In the genomic region with DNA sequence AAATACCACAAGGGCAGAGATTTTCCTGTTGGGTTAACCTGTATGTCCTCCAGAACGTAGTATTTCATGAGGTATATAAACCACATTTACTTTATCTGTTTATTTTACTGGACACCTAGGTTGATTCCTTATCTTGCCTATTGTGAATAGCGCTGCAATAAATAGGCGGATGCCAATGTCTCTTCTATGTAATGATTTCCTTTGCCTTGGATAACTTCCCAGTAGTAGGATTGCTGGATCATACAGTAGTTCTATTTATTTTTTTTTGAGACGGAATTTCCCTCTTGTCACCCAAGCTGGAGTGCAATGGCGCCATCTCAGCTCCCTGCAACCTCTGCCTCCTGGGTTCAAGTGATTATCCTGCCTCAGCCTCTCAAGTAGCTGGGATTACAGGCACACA, we compare ENCODE assay signal across 35 cellular contexts. TPM values are rescaled to one million over a fixed set of nuclear protein-coding genes. Genes with fewer than 3 reads are reported as not detected.
DNase-seq lines count a peak whose midpoint lies in the region; ATAC-seq, FAIRE-seq and TF ChIP-seq lines count a peak whose summit lies in the region.
"Had no signal": no experiment of that assay in that cellular context is flagged by ENCODE, and none has a peak within 500 bp of the region (broad histone marks: within the 10 kb centered on the region; RNA-seq: fewer than 3 reads in every experiment).

No MANE protein-coding gene starts in this region.

- H3K36me3 ChIP-seq in breast epithelium, result no peaks in the 10 kb centered on the region
- H3K36me3 ChIP-seq: adrenal gland, brain microvascular endothelial cell, lower lobe of right lung, suprapubic skin, upper lobe of left lung had no signal

- H3K4me1 ChIP-seq in breast epithelium, result no peaks in the 10 kb centered on the region
- H3K4me1 ChIP-seq: adrenal gland, lower lobe of right lung, suprapubic skin, upper lobe of left lung had no signal

- FAIRE-seq in D721Med (lab: Jason Lieb, UNC), result no peak
- FAIRE-seq: A204.1, GM18507, kidney had no signal

- no peak for TF ChIP-seq CTCF in MCF 10A (IDR thresholded peaks at IDR 0.05; ENCODE audit: unreplicated experiment)
- no peak for TF ChIP-seq CTCF in breast epithelium (IDR thresholded peaks at IDR 0.05)
- TF ChIP-seq CTCF in cardiac fibroblast (IDR thresholded peaks at IDR 0.05; ENCODE audit: low read depth, low read length), result no peak
- TF ChIP-seq CTCF in D721Med (IDR thresholded peaks at IDR 0.05; ENCODE audit: insufficient read depth, missing control alignments), result no peak

- H3K36me3 Mint-ChIP-seq in MCF 10A (ENCODE audit: insufficient read depth, unreplicated experiment), result peaks cover 12% of the 10 kb centered on the region
- H3K36me3 Mint-ChIP-seq: IgD-negative memory B cell had no signal

- no peaks in the 10 kb centered on the region for H3K27me3 ChIP-seq in breast epithelium
- H3K27me3 ChIP-seq: adrenal gland, brain microvascular endothelial cell, suprapubic skin, upper lobe of left lung had no signal

- H3K27ac ChIP-seq in breast epithelium, result no peak overlapping the region
- H3K27ac ChIP-seq: adrenal gland, brain microvascular endothelial cell, lower lobe of right lung, suprapubic skin had no signal

- H3K4me3 ChIP-seq in breast epithelium (no peak overlapping the region), cardiac fibroblast (replicated peaks in 1 of 2; ENCODE audit: low read depth in 2 of 2, low read length in 2 of 2) (no peak overlapping the region)
- H3K4me3 ChIP-seq: adrenal gland, lower lobe of right lung, skin epidermis, suprapubic skin, upper lobe of left lung had no signal

- intact Hi-C loops in MCF 10A (cut with micrococcal nuclease) (loop anchor here (5.0 kb wide), 1 partner anchor 37 kb away; no protein-coding TSS in a partner anchor), breast epithelium (cut with DNase I; ENCODE audit: low total_unique reads) (no loop called here)

- no peak for TF ChIP-seq POLR2A in breast epithelium (IDR thresholded peaks at IDR 0.05)

- no TSS peak for BruUV-seq in MCF 10A (replicated peaks; lab: Mats Ljungman, UMichigan)

- CTCF ChIA-PET in MCF 10A (lab: Yijun Ruan, JAX), result interaction anchor here (0.8 to 3.2 kb wide), 4 partner anchors 19 to 49 kb away, joined by 3 to 16 read pairs (median 4); no protein-coding TSS in a partner anchor

- ATAC-seq in left lobe of liver, result peak; percentile 79

- H3K4me1 Mint-ChIP-seq in MCF 10A (ENCODE audit: insufficient read depth, unreplicated experiment), result peaks cover 26% of the 10 kb centered on the region
- H3K4me1 Mint-ChIP-seq: activated CD4-positive, alpha-beta memory T cell treated with anti-CD3 and anti-CD28 coated beads, Interleukin-2, amount 10 ng/mL, durations not matched to agents 7 days and 5 days; CD8-positive, alpha-beta memory T cell; IgD-negative memory B cell; nephron had no signal

- peak; percentile 34 for DNase-seq in MCF 10A (ENCODE audit: unreplicated experiment)
- no peak for DNase-seq in breast epithelium (ENCODE audit: low spot score in 2 of 2)
- peak; percentile 53 to 57 for DNase-seq in cardiac fibroblast (ENCODE audit: low read depth in 2 of 2)
- no peak for DNase-seq in left lobe of liver (ENCODE audit: low spot score)
- no peak for DNase-seq in D721Med (ENCODE audit: insufficient read length, low spot score)
- DNase-seq in CD1c-positive myeloid dendritic cell (ENCODE audit: extremely low spot score), result no peak
- DNase-seq in central memory CD4-positive, alpha-beta T cell, result no peak
- no peak for DNase-seq in NCI-H748 (lab: John Stamatoyannopoulos, UW; ENCODE audit: unreplicated experiment)
- DNase-seq: activated CD4-positive, alpha-beta memory T cell treated with anti-CD3 and anti-CD28 coated beads, Interleukin-2, amount 10 ng/mL, durations not matched to agents 7 days and 5 days; activated CD8-positive, alpha-beta memory T cell treated with anti-CD3 and anti-CD28 coated beads, Interleukin-2, amount 50 U/mL, for 4 hours; activated naive CD4-positive, alpha-beta T cell treated with anti-CD3 and anti-CD28 coated beads for 36 hours; CD8-positive, alpha-beta memory T cell; DMS 273 treated with DMSO at 0.1 percent for 48 hours; glutamatergic neuron; GOT3; kidney; lower lobe of right lung; NCI-H1092; NCI-H1694 treated with DMSO at 0.1 percent for 48 hours; NCI-H510A treated with DMSO at 0.1 percent for 48 hours; NK-92 treated with Interleukin-12 subunit alpha and Interleukin-12 subunit beta, amount 100 ng/mL, for 24 hours; SHP77 treated with DMSO at 0.1 percent for 48 hours; stimulated activated naive CD4-positive, alpha-beta T cell; upper lobe of left lung had no signal

- POLR2A ChIA-PET in MCF 10A (lab: Yijun Ruan, JAX), result interaction anchor here (1.0 to 10.4 kb wide), 12 partner anchors 11 to 614 kb away, joined by 3 to 385 read pairs (median 8); a partner anchor contains a TSS

- H3K27me3 Mint-ChIP-seq in MCF 10A (ENCODE audit: insufficient read depth, unreplicated experiment), result no peaks in the 10 kb centered on the region

- H3K9me3 Mint-ChIP-seq in MCF 10A (ENCODE audit: unreplicated experiment), result peaks cover 20% of the 10 kb centered on the region

- H3K27ac Mint-ChIP-seq in MCF 10A (ENCODE audit: low read depth, unreplicated experiment), result peak overlapping the region; percentile 97
- H3K27ac Mint-ChIP-seq: activated CD4-positive, alpha-beta memory T cell treated with anti-CD3 and anti-CD28 coated beads, Interleukin-2, amount 10 ng/mL, durations not matched to agents 7 days and 5 days; activated naive CD4-positive, alpha-beta T cell treated with anti-CD3 and anti-CD28 coated beads for 36 hours; activated T-helper 1 cell treated with anti-CD3 and anti-CD28 coated beads, Interleukin-12 subunit alpha, Interleukin-12 subunit beta, Interleukin-2, Interleukin-4 antibody, amounts not matched to agents 30 ng/mL and 10 ng/mL and 1 ng/mL, durations not matched to agents 14 hours and 24 hours and 36 hours; CD8-positive, alpha-beta memory T cell; IgD-negative memory B cell; nephron; T-helper 2 cell treated with Interferon-gamma antibody and Interleukin-4, amounts not matched to agents 5 μg/mL and 100 μg/mL, for 36 hours had no signal

- H3K4me3 Mint-ChIP-seq in MCF 10A (ENCODE audit: unreplicated experiment), result peak overlapping the region; percentile 21
- H3K4me3 Mint-ChIP-seq: activated CD4-positive, alpha-beta memory T cell treated with anti-CD3 and anti-CD28 coated beads, Interleukin-2, amount 10 ng/mL, durations not matched to agents 7 days and 5 days; activated naive CD4-positive, alpha-beta T cell treated with anti-CD3 and anti-CD28 coated beads for 36 hours; activated T-helper 1 cell treated with anti-CD3 and anti-CD28 coated beads, Interleukin-12 subunit alpha, Interleukin-12 subunit beta, Interleukin-2, Interleukin-4 antibody, amounts not matched to agents 30 ng/mL and 10 ng/mL and 1 ng/mL, durations not matched to agents 14 hours and 24 hours and 36 hours; CD8-positive, alpha-beta memory T cell; HFFc6; nephron; T-helper 2 cell treated with Interferon-gamma antibody and Interleukin-4, amounts not matched to agents 5 μg/mL and 100 μg/mL, for 36 hours had no signal

- peaks cover 25 to 44% of the 10 kb centered on the region in 2 donors for H3K9me3 ChIP-seq in breast epithelium

RNA-seq across cellular contexts. Expression of a gene that starts 15.6 kb away (rescaled TPM):
- total RNA-seq in MCF 10A (2022) (35.9 and 37.4 TPM in 2 replicates), breast epithelium (10 to 100 TPM; 59.5 to 95.4 (median 65.2) TPM), left lobe of liver (37.3 TPM)

Comparison
In these comparisons a context has a peak if more than half of its experiments do, and no peak if none do; other contexts are left out.
1. DNase-seq: peak in MCF 10A (single experiment) and cardiac fibroblast (2 of 2); none in breast epithelium (0 of 2), left lobe of liver (single experiment), D721Med (single experiment), CD1c-positive myeloid dendritic cell (single experiment), central memory CD4-positive, alpha-beta T cell (single experiment) and NCI-H748 (single experiment).